Comparison of ENCODE assay signal across 8 cellular contexts in the genomic region with DNA sequence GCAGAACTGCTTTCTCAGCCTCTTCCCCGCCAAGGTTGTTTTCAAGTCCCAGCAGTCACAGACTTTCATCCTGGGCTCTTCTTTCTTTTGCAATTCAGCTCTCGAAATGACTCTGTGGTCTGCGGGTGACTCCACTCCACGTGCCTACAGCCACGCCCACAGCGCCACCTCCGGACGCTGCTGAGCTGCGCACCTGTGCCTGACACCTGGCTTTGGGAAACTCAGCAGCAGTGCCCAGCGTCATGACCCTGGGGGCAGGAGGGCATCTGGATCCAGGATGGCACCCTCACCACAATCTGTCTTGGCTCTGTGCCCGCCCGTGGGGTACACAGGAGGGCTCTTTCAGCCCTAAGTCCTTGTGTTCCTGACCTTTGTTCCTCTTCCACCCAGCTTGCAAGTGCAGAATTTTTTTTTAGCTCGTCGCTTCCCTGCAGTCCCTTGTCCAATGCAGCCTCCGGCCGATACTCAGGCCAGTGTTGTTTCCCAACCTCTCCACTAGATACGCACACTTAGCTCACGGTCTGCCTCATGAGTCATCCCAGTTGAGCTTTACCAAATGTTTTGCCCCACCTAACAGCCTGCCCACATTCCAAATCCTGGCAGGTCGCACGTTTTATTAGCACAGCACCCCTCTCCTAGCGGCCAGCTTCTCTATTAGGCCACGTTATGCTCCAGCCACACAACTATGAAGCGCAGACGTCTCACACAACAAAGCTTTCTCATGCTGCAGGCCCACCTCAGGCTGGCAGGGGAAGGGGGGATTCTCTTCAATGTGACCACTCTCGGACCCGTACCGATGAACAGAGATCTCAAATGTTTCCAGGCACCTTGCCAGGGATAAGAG. TPM values are rescaled to one million over a fixed set of nuclear protein-coding genes. Genes with fewer than 3 reads are reported as not detected.
DNase-seq lines count a peak whose midpoint lies in the region; ATAC-seq lines count a peak whose summit lies in the region.

No MANE protein-coding gene starts in this region.

- POLR2A ChIA-PET in T-cell (lab: Charles Lee): interaction anchor here in 1 of 2 donors (1.3 kb wide), 1 partner anchor 19 kb away, joined by 4 read pairs; no protein-coding TSS in a partner anchor

- CTCF ChIA-PET in T-cell (lab: Charles Lee): interaction anchor here (0.6 to 2.0 kb wide), 7 partner anchors 11 to 66 kb away, joined by 3 to 31 read pairs (median 4); no protein-coding TSS in a partner anchor

- intact Hi-C loops in left colon (cut with DNase I, micrococcal nuclease): no loop called here

- H3K27ac ChIP-seq in angular gyrus (ENCODE audit: low read depth, low read length): peak overlapping the region; percentile 20

- H3K36me3 Mint-ChIP-seq in T-cell: peaks cover 7% of the 10 kb centered on the region
- H3K36me3 Mint-ChIP-seq in stimulated activated effector memory CD8-positive, alpha-beta T cell treated with anti-CD3 and anti-CD28 coated beads, Interleukin-12 subunit alpha, Interleukin-12 subunit beta, amount 100 ng/mL, for 72 hours: peaks cover 8% of the 10 kb centered on the region

- H3K4me1 Mint-ChIP-seq in T-cell: peaks cover 39 to 49% (median 41%) of the 10 kb centered on the region in 3 donors
- peaks cover 49% of the 10 kb centered on the region for H3K4me1 Mint-ChIP-seq in stimulated activated effector memory CD8-positive, alpha-beta T cell treated with anti-CD3 and anti-CD28 coated beads, Interleukin-12 subunit alpha, Interleukin-12 subunit beta, amount 100 ng/mL, for 72 hours

- peak; percentile 91 for DNase-seq in DMS 273 treated with DMSO at 0.1 percent for 48 hours (lab: John Stamatoyannopoulos, UW)
- DNase-seq in T-cell: peak; percentile 52 to 82 (median 74)
- peak; percentile 69 to 81 for DNase-seq in left colon
- peak; percentile 60 to 83 for DNase-seq in stimulated activated effector memory CD8-positive, alpha-beta T cell treated with anti-CD3 and anti-CD28 coated beads, Interleukin-12 subunit alpha, Interleukin-12 subunit beta, amount 100 ng/mL, for 72 hours (ENCODE audit: low spot score in 2 of 2)

- H3K27ac Mint-ChIP-seq in T-cell: peak overlapping the region; percentile 86 to 88
- peak overlapping the region; percentile 88 for H3K27ac Mint-ChIP-seq in stimulated activated effector memory CD8-positive, alpha-beta T cell treated with anti-CD3 and anti-CD28 coated beads, Interleukin-12 subunit alpha, Interleukin-12 subunit beta, amount 100 ng/mL, for 72 hours

- peak overlapping the region in 2 of 3 donors; percentile 2 to 29 for H3K4me3 Mint-ChIP-seq in T-cell
- H3K4me3 Mint-ChIP-seq in stimulated activated effector memory CD8-positive, alpha-beta T cell treated with anti-CD3 and anti-CD28 coated beads, Interleukin-12 subunit alpha, Interleukin-12 subunit beta, amount 100 ng/mL, for 72 hours: peak overlapping the region; percentile 47

- ATAC-seq in HG03521 (IDR thresholded peaks at IDR 0.05; ENCODE audit: unreplicated experiment) (peak; percentile 32), T-cell (replicated peaks in 1 of 4) (peak; percentile 86 to 94 (median 90)), left colon (peak; percentile 78), HG02938 (IDR thresholded peaks at IDR 0.05; ENCODE audit: unreplicated experiment) (no peak), HG03025 (IDR thresholded peaks at IDR 0.05; ENCODE audit: low FRiP score, unreplicated experiment) (no peak)
- peak; percentile 91 for ATAC-seq in stimulated activated effector memory CD8-positive, alpha-beta T cell treated with anti-CD3 and anti-CD28 coated beads, Interleukin-12 subunit alpha, Interleukin-12 subunit beta, amount 100 ng/mL, for 72 hours

- H3K9me3 Mint-ChIP-seq in T-cell: peaks cover 0 to 6% (median 0%) of the 10 kb centered on the region in 3 donors
- H3K9me3 Mint-ChIP-seq in stimulated activated effector memory CD8-positive, alpha-beta T cell treated with anti-CD3 and anti-CD28 coated beads, Interleukin-12 subunit alpha, Interleukin-12 subunit beta, amount 100 ng/mL, for 72 hours: no peaks in the 10 kb centered on the region

- no peaks in the 10 kb centered on the region for H3K27me3 Mint-ChIP-seq in T-cell

RNA-seq across cellular contexts. Expression of a gene that starts 6.5 kb away (rescaled TPM):
- total RNA-seq in T-cell: 100 to 1,000 TPM in 2 of 5 donors, 10 to 100 TPM in 3; 73.3 to 107 (median 96.1) TPM
- 10 to 100 TPM; 33.6 to 36.1 TPM for total RNA-seq in left colon

RNA-seq across cellular contexts. Expression of a gene that starts 11.7 kb away (rescaled TPM):
- total RNA-seq in T-cell: 100 to 1,000 TPM in 4 of 5 donors, 10 to 100 TPM in 1; 87.6 to 202 (median 189) TPM
- total RNA-seq in left colon: 100 to 1,000 TPM in 1 of 2 donors, 10 to 100 TPM in 1; 91.4 to 107 TPM

RNA-seq across cellular contexts. Expression of a gene that starts 19.8 kb away (rescaled TPM):
- total RNA-seq in T-cell: 10 to 100 TPM; 11.0 to 17.3 (median 15.4) TPM
- total RNA-seq in left colon: 1 to 10 TPM; 4.1 to 6.0 TPM

RNA-seq across cellular contexts. Expression of a gene that starts 22.2 kb away (rescaled TPM):
- total RNA-seq in T-cell: 10 to 100 TPM; 44.6 to 89.5 (median 79.8) TPM
- total RNA-seq in left colon: 10 to 100 TPM; 18.5 to 19.9 TPM

RNA-seq across cellular contexts. Expression of a gene that starts 45.3 kb away (rescaled TPM):
- total RNA-seq in T-cell (10 to 100 TPM in 3 of 5 donors, 1 to 10 TPM in 2; 6.2 to 16.2 (median 10.4) TPM), left colon (10 to 100 TPM; 67.5 to 84.3 TPM)

Comparison
In these comparisons a context has a peak if more than half of its experiments do, and no peak if none do; other contexts are left out.
1. ATAC-seq: peak in HG03521 (single experiment), T-cell (4 of 4), left colon (single experiment) and stimulated activated effector memory CD8-positive, alpha-beta T cell treated with anti-CD3 and anti-CD28 coated beads, Interleukin-12 subunit alpha, Interleukin-12 subunit beta, amount 100 ng/mL, for 72 hours (single experiment); none in HG02938 (single experiment) and HG03025 (single experiment).
2. Peak in every context shown above with its lines, with median percentiles within 50 percentile points of each other: DNase-seq.